11 cellular contexts compared by ENCODE assay signal in the genomic region with DNA sequence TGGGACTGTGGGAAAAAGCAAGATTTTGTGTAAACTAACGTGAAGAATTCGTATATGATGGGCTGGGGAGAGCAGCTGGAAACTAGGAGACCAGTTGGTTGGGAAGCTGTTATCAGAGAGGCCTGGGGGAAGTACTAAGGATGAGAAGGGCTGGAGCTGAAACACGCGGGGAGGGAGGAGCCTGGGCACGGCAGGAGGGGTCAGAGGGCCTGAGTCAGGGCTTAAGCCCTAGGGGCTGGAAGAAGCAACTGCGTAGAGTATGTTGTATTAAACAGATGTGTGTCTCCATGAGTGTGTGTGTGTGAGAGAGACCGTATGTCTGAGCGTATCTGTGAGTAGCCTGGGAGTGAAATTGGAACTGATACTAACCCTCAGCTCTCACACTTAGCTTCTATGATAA. TPM values are rescaled to one million over a fixed set of nuclear protein-coding genes. Genes with fewer than 3 reads are reported as not detected.
DNase-seq lines count a peak whose midpoint lies in the region; ATAC-seq and TF ChIP-seq lines count a peak whose summit lies in the region.
"Had no signal": no experiment of that assay in that cellular context is flagged by ENCODE, and none has a peak within 500 bp of the region (broad histone marks: within the 10 kb centered on the region; RNA-seq: fewer than 3 reads in every experiment).

No MANE protein-coding gene starts in this region.

- H3K4me1 ChIP-seq in mammary epithelial cell (ENCODE audit: insufficient read depth, low read length): no peaks in the 10 kb centered on the region
- H3K4me1 ChIP-seq in tibial artery: peaks cover 0 to 7% (median 0%) of the 10 kb centered on the region in 4 donors

- no peaks in the 10 kb centered on the region for H4K20me1 ChIP-seq in mammary epithelial cell (ENCODE audit: insufficient read depth, low read length)

- in situ Hi-C loops in mammary epithelial cell (cut with MboI; ENCODE audit: low sequenced_read_pairs in 2 of 2): no loop called here

- TF ChIP-seq CTCF in MCF 10A (IDR thresholded peaks at IDR 0.05; ENCODE audit: unreplicated experiment) (no peak), mammary epithelial cell (conservative IDR thresholded peaks at IDR 0.05 in 1 of 2, IDR thresholded peaks at IDR 0.05 in 1 of 2; ENCODE audit: extremely low read depth in 1 of 2, insufficient read depth in 1 of 2, low read depth in 1 of 2, low read length in 2 of 2) (no peak), fibroblast of pulmonary artery (IDR thresholded peaks at IDR 0.05; ENCODE audit: low read length, missing control alignments) (no peak), tibial artery (IDR thresholded peaks at IDR 0.05) (no peak)

- no peak overlapping the region for H3K9ac ChIP-seq in mammary epithelial cell (ENCODE audit: insufficient read depth, low read length)

- no peaks in the 10 kb centered on the region for H3K36me3 ChIP-seq in mammary epithelial cell (ENCODE audit: insufficient read depth, low read length)
- no peaks in the 10 kb centered on the region for H3K36me3 ChIP-seq in tibial artery

- POLR2A ChIA-PET in MCF 10A (lab: Yijun Ruan, JAX): no interaction called here

- H3K4me3 ChIP-seq in mammary epithelial cell (replicated peaks in 1 of 3; ENCODE audit: insufficient read depth in 1 of 3, low read depth in 2 of 3, low read length in 3 of 3) (no peak overlapping the region), fibroblast of pulmonary artery (replicated peaks; ENCODE audit: low read depth, low read length) (no peak overlapping the region), tibial artery (no peak overlapping the region)
- H3K4me3 ChIP-seq: mucosa of descending colon had no signal

- no peaks in the 10 kb centered on the region for H3K9me3 ChIP-seq in mammary epithelial cell (replicated peaks; ENCODE audit: insufficient read depth, low read length)
- H3K9me3 ChIP-seq in tibial artery: no peaks in the 10 kb centered on the region
- H3K9me3 ChIP-seq: mucosa of descending colon had no signal

- BruUV-seq in MCF 10A (replicated peaks; lab: Mats Ljungman, UMichigan): no TSS peak
- no TSS peak for BruUV-seq in mammary epithelial cell (replicated peaks; lab: Mats Ljungman, UMichigan)

- no peaks in the 10 kb centered on the region for H3K79me2 ChIP-seq in mammary epithelial cell (ENCODE audit: insufficient read depth, low read length)

- CTCF ChIA-PET in MCF 10A (lab: Yijun Ruan, JAX): no interaction called here
- CTCF ChIA-PET in mammary epithelial cell (lab: Charles Lee; ENCODE audit: low non-redundant PET): no interaction called here

- dilution Hi-C loops in mammary epithelial cell (cut with HindIII; ENCODE audit: low sequenced_read_pairs): no loop called here

- H3K27me3 ChIP-seq in mammary epithelial cell (ENCODE audit: insufficient read depth, low read length) (peaks cover 2% of the 10 kb centered on the region), tibial artery (peaks cover 0 to 17% of the 10 kb centered on the region in 2 donors)

- no peak for ATAC-seq in Right ventricle myocardium superior (ENCODE audit: poor library complexity)
- ATAC-seq: mucosa of descending colon had no signal

- H3K27ac ChIP-seq in mammary epithelial cell (ENCODE audit: insufficient read depth, low read depth, low read length) (no peak overlapping the region), tibial artery (no peak overlapping the region)

- WGBS in mammary epithelial cell (ENCODE audit: low coverage, missing lambda C conversion rate): 79% methylated on average over 8 of the region's 8 CpGs

- no peak overlapping the region for H3K27ac Mint-ChIP-seq in MCF 10A (ENCODE audit: low read depth, unreplicated experiment)
- H3K27ac Mint-ChIP-seq in stimulated activated naive CD8-positive, alpha-beta T cell treated with anti-CD3 and anti-CD28 coated beads, Interleukin-15, Interleukin-2, amounts not matched to agents 100 ng/mL and 50 ng/mL, for 24 hours: peak overlapping the region; percentile 29

- H2AFZ ChIP-seq in mammary epithelial cell (ENCODE audit: low read depth, low read length): no peak overlapping the region

- peaks cover 22% of the 10 kb centered on the region for H3K27me3 Mint-ChIP-seq in MCF 10A (ENCODE audit: insufficient read depth, unreplicated experiment)
- no peaks in the 10 kb centered on the region for H3K27me3 Mint-ChIP-seq in stimulated activated naive CD8-positive, alpha-beta T cell treated with anti-CD3 and anti-CD28 coated beads, Interleukin-15, Interleukin-2, amounts not matched to agents 100 ng/mL and 50 ng/mL, for 24 hours

- H3K36me3 Mint-ChIP-seq in MCF 10A (ENCODE audit: insufficient read depth, unreplicated experiment): no peaks in the 10 kb centered on the region
- H3K36me3 Mint-ChIP-seq in stimulated activated naive CD8-positive, alpha-beta T cell treated with anti-CD3 and anti-CD28 coated beads, Interleukin-15, Interleukin-2, amounts not matched to agents 100 ng/mL and 50 ng/mL, for 24 hours (ENCODE audit: low read depth): peaks cover 4% of the 10 kb centered on the region

- DNase-seq in MCF 10A (ENCODE audit: unreplicated experiment) (peak; percentile 4), mammary epithelial cell (no peak), RPMI7951 (ENCODE audit: low read depth) (peak; percentile 45), fibroblast of pulmonary artery (ENCODE audit: low read depth) (peak; percentile 5), cerebellar cortex (ENCODE audit: low spot score) (no peak), tibial artery (no peak), Right ventricle myocardium superior (no peak)
- DNase-seq: amniotic stem cell, mucosa of descending colon, NCI-H1417 had no signal

- no peaks in the 10 kb centered on the region for H3K9me3 Mint-ChIP-seq in MCF 10A (ENCODE audit: unreplicated experiment)
- H3K9me3 Mint-ChIP-seq in stimulated activated naive CD8-positive, alpha-beta T cell treated with anti-CD3 and anti-CD28 coated beads, Interleukin-15, Interleukin-2, amounts not matched to agents 100 ng/mL and 50 ng/mL, for 24 hours: no peaks in the 10 kb centered on the region

- no peak overlapping the region for H3K4me3 Mint-ChIP-seq in MCF 10A (ENCODE audit: unreplicated experiment)
- H3K4me3 Mint-ChIP-seq in stimulated activated naive CD8-positive, alpha-beta T cell treated with anti-CD3 and anti-CD28 coated beads, Interleukin-15, Interleukin-2, amounts not matched to agents 100 ng/mL and 50 ng/mL, for 24 hours: peak overlapping the region; percentile 79

- H3K4me1 Mint-ChIP-seq in MCF 10A (ENCODE audit: insufficient read depth, unreplicated experiment): no peaks in the 10 kb centered on the region
- H3K4me1 Mint-ChIP-seq in stimulated activated naive CD8-positive, alpha-beta T cell treated with anti-CD3 and anti-CD28 coated beads, Interleukin-15, Interleukin-2, amounts not matched to agents 100 ng/mL and 50 ng/mL, for 24 hours (ENCODE audit: low read depth): peaks cover 21% of the 10 kb centered on the region

- H3K4me2 ChIP-seq in mammary epithelial cell (ENCODE audit: insufficient read depth, low read depth, low read length): no peak overlapping the region

- intact Hi-C loops in MCF 10A (cut with micrococcal nuclease) (no loop called here), mammary epithelial cell (cut with micrococcal nuclease) (no loop called here), tibial artery (cut with DNase I; ENCODE audit: low total_unique reads) (no loop called here), Right ventricle myocardium superior (cut with DNase I) (no loop called here)

RNA-seq across cellular contexts. Expression of a gene that starts 8.4 kb away (rescaled TPM):
- total RNA-seq in MCF 10A (2022) (not detected in 2 replicates), mammary epithelial cell (under 1 TPM; 0.24 to 0.83 TPM), Right ventricle myocardium superior (9.2 TPM)
- not detected for polyA plus RNA-seq in mammary epithelial cell
- not detected for polyA minus RNA-seq in mammary epithelial cell
- 5.8 and 9.0 TPM in 2 replicates for total RNA-seq in RPMI7951 (2014; rRNA removed; shearing (Covaris generic))

Comparison
In these comparisons a context has a peak if more than half of its experiments do, and no peak if none do; other contexts are left out.
1. DNase-seq: peak in MCF 10A (single experiment), RPMI7951 (single experiment) and fibroblast of pulmonary artery (single experiment); none in mammary epithelial cell (single experiment), cerebellar cortex (single experiment), tibial artery (0 of 2) and Right ventricle myocardium superior (single experiment).